1 cellular context compared by ENCODE assay signal in the genomic region with DNA sequence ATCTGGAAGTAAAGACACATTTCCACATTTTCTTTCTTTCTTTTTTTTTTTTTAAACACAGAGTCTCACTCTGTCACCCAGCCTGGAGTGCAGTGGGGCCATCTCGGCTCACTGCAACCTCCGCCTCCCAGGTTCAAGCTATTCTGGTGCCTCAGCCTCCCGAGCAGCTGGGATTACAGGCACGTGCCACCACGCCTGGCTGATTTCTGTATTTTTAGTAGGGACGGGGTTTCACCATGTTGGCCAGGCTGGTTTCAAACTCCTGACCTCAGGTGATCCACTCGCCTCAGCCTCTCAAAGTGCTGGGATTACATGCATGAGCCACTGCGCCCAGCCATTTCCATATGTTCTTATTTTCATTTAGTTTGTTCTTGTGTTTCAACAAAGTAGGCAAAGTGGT.
A peak's percentile ranks its signal among the peaks of the same experiment; 100 is the strongest.
TF ChIP-seq lines count a peak whose summit lies in the region.

No MANE protein-coding gene starts in this region.

TF ChIP-seq in GM12878, 131 proteins besides CTCF, POLR2A, EP300 and RAD21:
- TF ChIP-seq TCF3 (IDR thresholded peaks at IDR 0.05; ENCODE audit: borderline replicate concordance, insufficient read depth, low read depth, low read length) (0 out of 2 replicates have a peak, but pooled peaks have one; percentile 42), HDGF (IDR thresholded peaks at IDR 0.05) (peak; percentile 44; the same call in 1 of the 2 replicates), PML (IDR thresholded peaks at IDR 0.05; ENCODE audit: low read length) (0 out of 2 replicates have a peak, but pooled peaks have one; percentile 40), IKZF1 (conservative IDR thresholded peaks at IDR 0.05) (peak; percentile 50), PAX5 (IDR thresholded peaks at IDR 0.05; ENCODE audit: borderline replicate concordance, low read depth, low read length) (peak; percentile 74; the same call in 1 of the 2 replicates), IKZF2 (IDR thresholded peaks at IDR 0.05) (peak; percentile 57 to 79; a peak in 3 of 4 replicates), MEF2B (IDR thresholded peaks at IDR 0.05; ENCODE audit: partially characterized antibody, poor library complexity, severe bottlenecking) (peak; percentile 50), MEF2A (IDR thresholded peaks at IDR 0.05; ENCODE audit: insufficient read depth, low read depth, low read length) (0 out of 2 replicates have a peak, but pooled peaks have one; percentile 65), CREM (IDR thresholded peaks at IDR 0.05; ENCODE audit: low read depth) (peak; percentile 35; the same call in 1 of the 2 replicates), NBN (IDR thresholded peaks at IDR 0.05) (peak; percentile 33; the same call in 1 of the 2 replicates), ETV6 (conservative IDR thresholded peaks at IDR 0.05 in 1 of 2, IDR thresholded peaks at IDR 0.05 in 1 of 2; ENCODE audit: borderline replicate concordance in 1 of 2, low read depth in 1 of 2) (0 out of 4 replicates have a peak, but pooled peaks of 1 of the 2 experiments have one; percentile 25), EED (IDR thresholded peaks at IDR 0.05; ENCODE audit: low read depth) (peak; percentile 89), RUNX3 (IDR thresholded peaks at IDR 0.05; ENCODE audit: low read length) (peak; percentile 51), FOXM1 (IDR thresholded peaks at IDR 0.05; ENCODE audit: low read depth, low read length) (0 out of 2 replicates have a peak, but pooled peaks have one; percentile 16), TCF12 (IDR thresholded peaks at IDR 0.05; ENCODE audit: low read depth, low read length) (peak; percentile 60; the same call in 1 of the 2 replicates), BHLHE40 (IDR thresholded peaks at IDR 0.05; ENCODE audit: borderline replicate concordance in 1 of 2, low read depth in 2 of 2, low read length in 1 of 2) (peak; percentile 57 to 95; a peak in 2 of 4 replicates)
- TF ChIP-seq, protein P1, sequence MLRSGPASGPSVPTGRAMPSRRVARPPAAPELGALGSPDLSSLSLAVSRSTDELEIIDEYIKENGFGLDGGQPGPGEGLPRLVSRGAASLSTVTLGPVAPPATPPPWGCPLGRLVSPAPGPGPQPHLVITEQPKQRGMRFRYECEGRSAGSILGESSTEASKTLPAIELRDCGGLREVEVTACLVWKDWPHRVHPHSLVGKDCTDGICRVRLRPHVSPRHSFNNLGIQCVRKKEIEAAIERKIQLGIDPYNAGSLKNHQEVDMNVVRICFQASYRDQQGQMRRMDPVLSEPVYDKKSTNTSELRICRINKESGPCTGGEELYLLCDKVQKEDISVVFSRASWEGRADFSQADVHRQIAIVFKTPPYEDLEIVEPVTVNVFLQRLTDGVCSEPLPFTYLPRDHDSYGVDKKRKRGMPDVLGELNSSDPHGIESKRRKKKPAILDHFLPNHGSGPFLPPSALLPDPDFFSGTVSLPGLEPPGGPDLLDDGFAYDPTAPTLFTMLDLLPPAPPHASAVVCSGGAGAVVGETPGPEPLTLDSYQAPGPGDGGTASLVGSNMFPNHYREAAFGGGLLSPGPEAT (IDR thresholded peaks at IDR 0.05; ENCODE audit: low read depth) = peak; percentile 65; the same call in 1 of the 2 replicates
TF ChIP-seq in GM12878: peak in this region for 17; not testable (repeated sequence) for 114.
